1 cellular context compared by ENCODE assay signal in the genomic region with DNA sequence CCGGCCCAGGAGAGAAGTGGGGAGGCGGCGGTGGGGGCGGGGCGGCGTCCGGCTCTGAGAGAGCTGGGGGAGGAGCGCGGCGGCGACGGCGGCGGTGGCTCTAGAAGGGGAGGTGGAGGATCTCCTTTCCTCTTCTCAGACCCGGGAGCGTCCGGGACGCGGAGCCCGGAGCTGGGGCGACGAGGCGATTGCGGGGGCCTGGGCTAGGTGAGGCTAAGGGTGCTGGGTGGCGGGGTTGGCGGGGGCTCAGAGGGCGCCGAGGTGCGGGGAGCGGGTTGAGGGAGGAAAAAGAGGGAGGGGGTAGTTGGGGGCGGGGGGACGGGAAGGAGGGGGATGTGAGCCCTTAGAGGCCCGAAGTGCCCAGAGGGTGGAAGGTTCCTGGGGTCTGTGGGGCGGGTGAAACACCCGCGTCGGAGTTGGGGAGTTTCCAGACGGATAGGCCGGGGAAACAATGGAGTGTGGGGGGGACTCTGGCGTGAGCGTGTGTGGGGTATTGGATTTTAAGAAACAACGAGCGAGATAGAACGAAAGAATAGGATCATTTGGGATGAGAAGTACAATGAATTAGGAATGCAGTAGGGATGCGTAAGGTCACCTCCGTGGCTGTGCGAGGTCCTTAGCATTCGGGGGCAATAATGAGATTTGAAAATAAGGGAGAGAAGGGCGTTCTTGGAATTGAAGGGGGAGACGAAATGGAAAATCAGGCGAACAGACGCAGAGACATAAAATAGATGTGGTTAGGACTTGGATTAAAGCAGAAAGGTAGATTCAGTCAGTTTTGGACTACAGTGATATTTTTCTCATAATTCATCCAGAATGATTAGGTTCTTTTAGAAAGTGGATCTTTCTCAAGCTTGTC.
TF ChIP-seq lines count a peak whose summit lies in the region.

A gene (plus strand): TSS at position 82 of the 859 bp plus-strand sequence. CDS start 93,551 bp downstream, outside the sequence.

TF ChIP-seq in HepG2, 621 proteins besides CTCF, POLR2A, EP300 and RAD21 (continued from another document and continues in another):
- TF ChIP-seq, protein P1, sequence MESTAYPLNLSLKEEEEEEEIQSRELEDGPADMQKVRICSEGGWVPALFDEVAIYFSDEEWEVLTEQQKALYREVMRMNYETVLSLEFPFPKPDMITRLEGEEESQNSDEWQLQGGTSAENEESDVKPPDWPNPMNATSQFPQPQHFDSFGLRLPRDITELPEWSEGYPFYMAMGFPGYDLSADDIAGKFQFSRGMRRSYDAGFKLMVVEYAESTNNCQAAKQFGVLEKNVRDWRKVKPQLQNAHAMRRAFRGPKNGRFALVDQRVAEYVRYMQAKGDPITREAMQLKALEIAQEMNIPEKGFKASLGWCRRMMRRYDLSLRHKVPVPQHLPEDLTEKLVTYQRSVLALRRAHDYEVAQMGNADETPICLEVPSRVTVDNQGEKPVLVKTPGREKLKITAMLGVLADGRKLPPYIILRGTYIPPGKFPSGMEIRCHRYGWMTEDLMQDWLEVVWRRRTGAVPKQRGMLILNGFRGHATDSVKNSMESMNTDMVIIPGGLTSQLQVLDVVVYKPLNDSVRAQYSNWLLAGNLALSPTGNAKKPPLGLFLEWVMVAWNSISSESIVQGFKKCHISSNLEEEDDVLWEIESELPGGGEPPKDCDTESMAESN (CRISPR knock-in tag; conservative IDR thresholded peaks at IDR 0.05) = no peak
- TF ChIP-seq ZNF790 (CRISPR knock-in tag; IDR thresholded peaks at IDR 0.05; ENCODE audit: borderline replicate concordance) = 0 out of 2 replicates have a peak, but pooled peaks have one; percentile 2
- TF ChIP-seq, protein P2, sequence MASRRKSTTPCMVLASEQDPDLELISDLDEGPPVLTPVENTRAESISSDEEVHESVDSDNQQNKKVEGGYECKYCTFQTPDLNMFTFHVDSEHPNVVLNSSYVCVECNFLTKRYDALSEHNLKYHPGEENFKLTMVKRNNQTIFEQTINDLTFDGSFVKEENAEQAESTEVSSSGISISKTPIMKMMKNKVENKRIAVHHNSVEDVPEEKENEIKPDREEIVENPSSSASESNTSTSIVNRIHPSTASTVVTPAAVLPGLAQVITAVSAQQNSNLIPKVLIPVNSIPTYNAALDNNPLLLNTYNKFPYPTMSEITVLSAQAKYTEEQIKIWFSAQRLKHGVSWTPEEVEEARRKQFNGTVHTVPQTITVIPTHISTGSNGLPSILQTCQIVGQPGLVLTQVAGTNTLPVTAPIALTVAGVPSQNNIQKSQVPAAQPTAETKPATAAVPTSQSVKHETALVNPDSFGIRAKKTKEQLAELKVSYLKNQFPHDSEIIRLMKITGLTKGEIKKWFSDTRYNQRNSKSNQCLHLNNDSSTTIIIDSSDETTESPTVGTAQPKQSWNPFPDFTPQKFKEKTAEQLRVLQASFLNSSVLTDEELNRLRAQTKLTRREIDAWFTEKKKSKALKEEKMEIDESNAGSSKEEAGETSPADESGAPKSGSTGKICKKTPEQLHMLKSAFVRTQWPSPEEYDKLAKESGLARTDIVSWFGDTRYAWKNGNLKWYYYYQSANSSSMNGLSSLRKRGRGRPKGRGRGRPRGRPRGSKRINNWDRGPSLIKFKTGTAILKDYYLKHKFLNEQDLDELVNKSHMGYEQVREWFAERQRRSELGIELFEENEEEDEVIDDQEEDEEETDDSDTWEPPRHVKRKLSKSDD (CRISPR knock-in tag; IDR thresholded peaks at IDR 0.05; ENCODE audit: low read depth) = no peak
- TF ChIP-seq, protein P3, sequence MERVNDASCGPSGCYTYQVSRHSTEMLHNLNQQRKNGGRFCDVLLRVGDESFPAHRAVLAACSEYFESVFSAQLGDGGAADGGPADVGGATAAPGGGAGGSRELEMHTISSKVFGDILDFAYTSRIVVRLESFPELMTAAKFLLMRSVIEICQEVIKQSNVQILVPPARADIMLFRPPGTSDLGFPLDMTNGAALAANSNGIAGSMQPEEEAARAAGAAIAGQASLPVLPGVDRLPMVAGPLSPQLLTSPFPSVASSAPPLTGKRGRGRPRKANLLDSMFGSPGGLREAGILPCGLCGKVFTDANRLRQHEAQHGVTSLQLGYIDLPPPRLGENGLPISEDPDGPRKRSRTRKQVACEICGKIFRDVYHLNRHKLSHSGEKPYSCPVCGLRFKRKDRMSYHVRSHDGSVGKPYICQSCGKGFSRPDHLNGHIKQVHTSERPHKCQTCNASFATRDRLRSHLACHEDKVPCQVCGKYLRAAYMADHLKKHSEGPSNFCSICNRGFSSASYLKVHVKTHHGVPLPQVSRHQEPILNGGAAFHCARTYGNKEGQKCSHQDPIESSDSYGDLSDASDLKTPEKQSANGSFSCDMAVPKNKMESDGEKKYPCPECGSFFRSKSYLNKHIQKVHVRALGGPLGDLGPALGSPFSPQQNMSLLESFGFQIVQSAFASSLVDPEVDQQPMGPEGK (CRISPR knock-in tag; IDR thresholded peaks at IDR 0.05) = peak; percentile 35; the same call in 1 of the 2 replicates
- TF ChIP-seq HNRNPK (IDR thresholded peaks at IDR 0.05; ENCODE audit: low read depth, low read length, poor library complexity, severe bottlenecking) = peak; percentile 4
- TF ChIP-seq GATA4 (IDR thresholded peaks at IDR 0.05; ENCODE audit: borderline replicate concordance, low read depth) = no peak
- TF ChIP-seq, protein P4, sequence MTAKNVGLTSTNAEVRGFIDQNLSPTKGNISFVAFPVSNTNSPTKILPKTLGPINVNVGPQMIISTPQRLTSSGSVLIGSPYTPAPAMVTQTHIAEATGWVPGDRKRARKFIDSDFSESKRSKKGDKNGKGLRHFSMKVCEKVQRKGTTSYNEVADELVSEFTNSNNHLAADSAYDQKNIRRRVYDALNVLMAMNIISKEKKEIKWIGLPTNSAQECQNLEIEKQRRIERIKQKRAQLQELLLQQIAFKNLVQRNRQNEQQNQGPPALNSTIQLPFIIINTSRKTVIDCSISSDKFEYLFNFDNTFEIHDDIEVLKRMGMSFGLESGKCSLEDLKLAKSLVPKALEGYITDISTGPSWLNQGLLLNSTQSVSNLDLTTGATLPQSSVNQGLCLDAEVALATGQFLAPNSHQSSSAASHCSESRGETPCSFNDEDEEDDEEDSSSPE (CRISPR knock-in tag; IDR thresholded peaks at IDR 0.05) = no peak
- TF ChIP-seq ZNF383 (CRISPR knock-in tag; IDR thresholded peaks at IDR 0.05; ENCODE audit: borderline replicate concordance) = no peak
- TF ChIP-seq, protein P5, sequence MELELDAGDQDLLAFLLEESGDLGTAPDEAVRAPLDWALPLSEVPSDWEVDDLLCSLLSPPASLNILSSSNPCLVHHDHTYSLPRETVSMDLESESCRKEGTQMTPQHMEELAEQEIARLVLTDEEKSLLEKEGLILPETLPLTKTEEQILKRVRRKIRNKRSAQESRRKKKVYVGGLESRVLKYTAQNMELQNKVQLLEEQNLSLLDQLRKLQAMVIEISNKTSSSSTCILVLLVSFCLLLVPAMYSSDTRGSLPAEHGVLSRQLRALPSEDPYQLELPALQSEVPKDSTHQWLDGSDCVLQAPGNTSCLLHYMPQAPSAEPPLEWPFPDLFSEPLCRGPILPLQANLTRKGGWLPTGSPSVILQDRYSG (CRISPR knock-in tag; IDR thresholded peaks at IDR 0.05) = 0 out of 2 replicates have a peak, but pooled peaks have one; percentile 11
- TF ChIP-seq, protein P6, sequence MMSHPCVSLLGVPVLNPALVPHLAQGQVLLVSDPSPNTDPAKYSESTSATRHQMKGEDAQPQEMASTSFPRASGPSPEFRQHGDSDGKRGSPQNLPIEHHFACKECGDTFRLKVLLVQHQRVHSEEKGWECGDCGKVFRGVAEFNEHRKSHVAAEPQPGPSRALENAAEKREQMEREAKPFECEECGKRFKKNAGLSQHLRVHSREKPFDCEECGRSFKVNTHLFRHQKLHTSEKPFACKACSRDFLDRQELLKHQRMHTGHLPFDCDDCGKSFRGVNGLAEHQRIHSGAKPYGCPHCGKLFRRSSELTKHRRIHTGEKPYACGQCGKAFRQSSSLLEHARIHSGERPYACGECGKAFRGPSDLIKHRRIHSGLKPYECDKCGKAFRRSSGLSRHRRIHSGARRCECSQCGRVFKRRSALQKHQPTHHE (CRISPR knock-in tag; IDR thresholded peaks at IDR 0.05; ENCODE audit: borderline replicate concordance) = 0 out of 2 replicates have a peak, but pooled peaks have one; percentile 48
- no peak for TF ChIP-seq PITX1 (CRISPR knock-in tag; IDR thresholded peaks at IDR 0.05)
- TF ChIP-seq ZSCAN25 (CRISPR knock-in tag; IDR thresholded peaks at IDR 0.05) = no peak
- TF ChIP-seq ZFY (CRISPR knock-in tag; IDR thresholded peaks at IDR 0.05) = no peak
- TF ChIP-seq, protein P7, sequence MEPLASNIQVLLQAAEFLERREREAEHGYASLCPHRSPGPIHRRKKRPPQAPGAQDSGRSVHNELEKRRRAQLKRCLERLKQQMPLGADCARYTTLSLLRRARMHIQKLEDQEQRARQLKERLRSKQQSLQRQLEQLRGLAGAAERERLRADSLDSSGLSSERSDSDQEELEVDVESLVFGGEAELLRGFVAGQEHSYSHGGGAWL (CRISPR knock-in tag; IDR thresholded peaks at IDR 0.05) = no peak
- no peak for TF ChIP-seq ZNF24 (IDR thresholded peaks at IDR 0.05)
- TF ChIP-seq, protein P8, sequence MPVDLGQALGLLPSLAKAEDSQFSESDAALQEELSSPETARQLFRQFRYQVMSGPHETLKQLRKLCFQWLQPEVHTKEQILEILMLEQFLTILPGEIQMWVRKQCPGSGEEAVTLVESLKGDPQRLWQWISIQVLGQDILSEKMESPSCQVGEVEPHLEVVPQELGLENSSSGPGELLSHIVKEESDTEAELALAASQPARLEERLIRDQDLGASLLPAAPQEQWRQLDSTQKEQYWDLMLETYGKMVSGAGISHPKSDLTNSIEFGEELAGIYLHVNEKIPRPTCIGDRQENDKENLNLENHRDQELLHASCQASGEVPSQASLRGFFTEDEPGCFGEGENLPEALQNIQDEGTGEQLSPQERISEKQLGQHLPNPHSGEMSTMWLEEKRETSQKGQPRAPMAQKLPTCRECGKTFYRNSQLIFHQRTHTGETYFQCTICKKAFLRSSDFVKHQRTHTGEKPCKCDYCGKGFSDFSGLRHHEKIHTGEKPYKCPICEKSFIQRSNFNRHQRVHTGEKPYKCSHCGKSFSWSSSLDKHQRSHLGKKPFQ (CRISPR knock-in tag; IDR thresholded peaks at IDR 0.05; ENCODE audit: insufficient replicate concordance) = peak; percentile 26
- TF ChIP-seq, protein P9, sequence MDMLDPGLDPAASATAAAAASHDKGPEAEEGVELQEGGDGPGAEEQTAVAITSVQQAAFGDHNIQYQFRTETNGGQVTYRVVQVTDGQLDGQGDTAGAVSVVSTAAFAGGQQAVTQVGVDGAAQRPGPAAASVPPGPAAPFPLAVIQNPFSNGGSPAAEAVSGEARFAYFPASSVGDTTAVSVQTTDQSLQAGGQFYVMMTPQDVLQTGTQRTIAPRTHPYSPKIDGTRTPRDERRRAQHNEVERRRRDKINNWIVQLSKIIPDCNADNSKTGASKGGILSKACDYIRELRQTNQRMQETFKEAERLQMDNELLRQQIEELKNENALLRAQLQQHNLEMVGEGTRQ (IDR thresholded peaks at IDR 0.05; ENCODE audit: low read depth, low read length) = no peak
- TF ChIP-seq, protein P9 (CRISPR knock-in tag; IDR thresholded peaks at IDR 0.05; ENCODE audit: borderline replicate concordance) = no peak
- peak; percentile 77 for TF ChIP-seq PRPF4 (IDR thresholded peaks at IDR 0.05; ENCODE audit: low read depth, low read length, poor library complexity, severe bottlenecking)
- TF ChIP-seq, protein P10, sequence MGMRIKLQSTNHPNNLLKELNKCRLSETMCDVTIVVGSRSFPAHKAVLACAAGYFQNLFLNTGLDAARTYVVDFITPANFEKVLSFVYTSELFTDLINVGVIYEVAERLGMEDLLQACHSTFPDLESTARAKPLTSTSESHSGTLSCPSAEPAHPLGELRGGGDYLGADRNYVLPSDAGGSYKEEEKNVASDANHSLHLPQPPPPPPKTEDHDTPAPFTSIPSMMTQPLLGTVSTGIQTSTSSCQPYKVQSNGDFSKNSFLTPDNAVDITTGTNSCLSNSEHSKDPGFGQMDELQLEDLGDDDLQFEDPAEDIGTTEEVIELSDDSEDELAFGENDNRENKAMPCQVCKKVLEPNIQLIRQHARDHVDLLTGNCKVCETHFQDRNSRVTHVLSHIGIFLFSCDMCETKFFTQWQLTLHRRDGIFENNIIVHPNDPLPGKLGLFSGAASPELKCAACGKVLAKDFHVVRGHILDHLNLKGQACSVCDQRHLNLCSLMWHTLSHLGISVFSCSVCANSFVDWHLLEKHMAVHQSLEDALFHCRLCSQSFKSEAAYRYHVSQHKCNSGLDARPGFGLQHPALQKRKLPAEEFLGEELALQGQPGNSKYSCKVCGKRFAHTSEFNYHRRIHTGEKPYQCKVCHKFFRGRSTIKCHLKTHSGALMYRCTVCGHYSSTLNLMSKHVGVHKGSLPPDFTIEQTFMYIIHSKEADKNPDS (CRISPR knock-in tag; IDR thresholded peaks at IDR 0.05) = no peak
- TF ChIP-seq MEF2D (CRISPR knock-in tag; IDR thresholded peaks at IDR 0.05) = no peak
- TF ChIP-seq, protein P11, sequence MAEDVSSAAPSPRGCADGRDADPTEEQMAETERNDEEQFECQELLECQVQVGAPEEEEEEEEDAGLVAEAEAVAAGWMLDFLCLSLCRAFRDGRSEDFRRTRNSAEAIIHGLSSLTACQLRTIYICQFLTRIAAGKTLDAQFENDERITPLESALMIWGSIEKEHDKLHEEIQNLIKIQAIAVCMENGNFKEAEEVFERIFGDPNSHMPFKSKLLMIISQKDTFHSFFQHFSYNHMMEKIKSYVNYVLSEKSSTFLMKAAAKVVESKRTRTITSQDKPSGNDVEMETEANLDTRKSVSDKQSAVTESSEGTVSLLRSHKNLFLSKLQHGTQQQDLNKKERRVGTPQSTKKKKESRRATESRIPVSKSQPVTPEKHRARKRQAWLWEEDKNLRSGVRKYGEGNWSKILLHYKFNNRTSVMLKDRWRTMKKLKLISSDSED (CRISPR knock-in tag; IDR thresholded peaks at IDR 0.05) = no peak
- no peak for TF ChIP-seq RORA (CRISPR knock-in tag; IDR thresholded peaks at IDR 0.05)
- TF ChIP-seq MAZ (IDR thresholded peaks at IDR 0.05; ENCODE audit: borderline replicate concordance, low read depth, low read length) = no peak
- no peak; the same call in none of the 2 replicates for TF ChIP-seq MAZ (CRISPR knock-in tag; IDR thresholded peaks at IDR 0.05; ENCODE audit: low read depth)
- TF ChIP-seq KDM5A (IDR thresholded peaks at IDR 0.05; ENCODE audit: borderline replicate concordance, low read length) = 0 out of 2 replicates have a peak, but pooled peaks have one; percentile 50
- TF ChIP-seq TBL1XR1 (IDR thresholded peaks at IDR 0.05; ENCODE audit: borderline replicate concordance, low read length, partially characterized antibody) = no peak
- TF ChIP-seq, protein P12, sequence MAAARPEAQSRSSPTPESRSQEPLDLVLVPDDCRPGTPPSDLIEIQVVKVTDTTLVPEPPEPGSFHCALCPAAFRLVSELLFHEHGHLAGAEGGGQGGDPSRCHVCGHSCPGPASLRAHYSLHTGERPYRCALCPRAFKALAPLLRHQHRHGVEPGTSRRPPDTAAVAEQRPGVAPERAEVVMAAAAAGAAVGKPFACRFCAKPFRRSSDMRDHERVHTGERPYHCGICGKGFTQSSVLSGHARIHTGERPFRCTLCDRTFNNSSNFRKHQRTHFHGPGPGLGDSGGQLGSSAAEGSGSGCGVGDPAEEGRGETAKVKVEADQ (CRISPR knock-in tag; IDR thresholded peaks at IDR 0.05; ENCODE audit: borderline replicate concordance) = no peak
- no peak for TF ChIP-seq GTF3A (CRISPR knock-in tag; conservative IDR thresholded peaks at IDR 0.05)
- TF ChIP-seq ESRRA (CRISPR knock-in tag; IDR thresholded peaks at IDR 0.05; ENCODE audit: low read depth) = no peak
